ENCODE assay signal across 8 cellular contexts in the genomic region with DNA sequence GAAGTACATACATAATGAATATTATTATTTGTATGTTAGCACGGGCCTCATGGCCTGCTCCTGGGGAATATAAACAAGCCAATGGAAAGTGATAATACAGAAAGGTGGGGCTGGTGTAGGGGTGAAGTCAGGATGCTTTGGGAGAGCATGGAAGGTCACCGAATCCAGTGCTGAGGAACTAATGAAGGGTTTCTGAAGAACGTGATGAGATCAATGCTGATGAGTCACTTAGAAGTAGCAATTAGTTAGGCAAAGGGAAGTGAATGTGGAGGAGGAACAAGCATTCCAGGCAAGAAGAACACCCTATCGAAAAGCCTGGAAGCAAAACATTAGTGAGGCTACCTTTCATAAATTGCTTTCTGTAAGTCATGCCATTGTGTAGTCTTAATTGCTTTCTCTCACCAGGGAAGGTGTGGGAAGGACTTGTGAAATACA. TPM values are rescaled to one million over a fixed set of nuclear protein-coding genes. Genes with fewer than 3 reads are reported as not detected.
A peak's percentile ranks its signal among the peaks of the same experiment; 100 is the strongest.
DNase-seq lines count a peak whose midpoint lies in the region; ATAC-seq and TF ChIP-seq lines count a peak whose summit lies in the region.

No MANE protein-coding gene starts in this region.

- CTCF ChIA-PET in activated CD8-positive, alpha-beta memory T cell treated with anti-CD3 and anti-CD28 coated beads, Interleukin-2, amount 10 ng/mL, durations not matched to agents 7 days and 5 days (lab: Charles Lee), result no interaction called here

- WGBS in tibial nerve, 2 donors, result 3 to 5% methylated on average over 4 of the region's 4 CpGs

- H3K4me3 ChIP-seq in tibial nerve, result peak overlapping the region; percentile 41 to 61 (median 45)

- peaks cover 0 to 75% (median 36%) of the 10 kb centered on the region in 4 donors for H3K4me1 ChIP-seq in tibial nerve

- no peak for ATAC-seq in activated CD8-positive, alpha-beta memory T cell treated with anti-CD3 and anti-CD28 coated beads, Interleukin-2, amount 10 ng/mL, durations not matched to agents 7 days and 5 days
- ATAC-seq in HG03175 (IDR thresholded peaks at IDR 0.05; ENCODE audit: unreplicated experiment) (no peak), HG02840 (IDR thresholded peaks at IDR 0.05; ENCODE audit: low FRiP score, unreplicated experiment) (no peak)

- H3K4me1 Mint-ChIP-seq in activated CD8-positive, alpha-beta memory T cell treated with anti-CD3 and anti-CD28 coated beads, Interleukin-2, amount 10 ng/mL, durations not matched to agents 7 days and 5 days, result peaks cover 70% of the 10 kb centered on the region
- H3K4me1 Mint-ChIP-seq in activated naive CD8-positive, alpha-beta T cell treated with anti-CD3 and anti-CD28 coated beads for 36 hours, result peaks cover 80% of the 10 kb centered on the region
- peaks cover 76 to 99% of the 10 kb centered on the region in 2 donors for H3K4me1 Mint-ChIP-seq in immature natural killer cell

- H3K9me3 ChIP-seq in tibial nerve, result no peaks in the 10 kb centered on the region

- no peak for TF ChIP-seq POLR2A in tibial nerve (IDR thresholded peaks at IDR 0.05)

- peaks cover 36% of the 10 kb centered on the region for H3K36me3 Mint-ChIP-seq in activated CD8-positive, alpha-beta memory T cell treated with anti-CD3 and anti-CD28 coated beads, Interleukin-2, amount 10 ng/mL, durations not matched to agents 7 days and 5 days
- H3K36me3 Mint-ChIP-seq in activated naive CD8-positive, alpha-beta T cell treated with anti-CD3 and anti-CD28 coated beads for 36 hours, result peaks cover 13% of the 10 kb centered on the region
- peaks cover 7 to 27% (median 11%) of the 10 kb centered on the region in 3 donors for H3K36me3 Mint-ChIP-seq in immature natural killer cell

- no peak for TF ChIP-seq CTCF in tibial nerve (IDR thresholded peaks at IDR 0.05)

- no peaks in the 10 kb centered on the region for H3K27me3 ChIP-seq in tibial nerve

- peak overlapping the region; percentile 49 to 93 (median 86) for H3K27ac ChIP-seq in tibial nerve

- H3K4me3 Mint-ChIP-seq in activated CD8-positive, alpha-beta memory T cell treated with anti-CD3 and anti-CD28 coated beads, Interleukin-2, amount 10 ng/mL, durations not matched to agents 7 days and 5 days, result peak overlapping the region; percentile 85
- H3K4me3 Mint-ChIP-seq in activated naive CD8-positive, alpha-beta T cell treated with anti-CD3 and anti-CD28 coated beads for 36 hours, result peak overlapping the region; percentile 72
- peak overlapping the region; percentile 94 to 99 (median 96) for H3K4me3 Mint-ChIP-seq in immature natural killer cell

- no peak for DNase-seq in activated CD8-positive, alpha-beta memory T cell treated with anti-CD3 and anti-CD28 coated beads, Interleukin-2, amount 10 ng/mL, durations not matched to agents 7 days and 5 days
- no peak for DNase-seq in activated CD8-positive, alpha-beta memory T cell treated with anti-CD3 and anti-CD28 coated beads for 24 hours
- DNase-seq in activated naive CD8-positive, alpha-beta T cell treated with anti-CD3 and anti-CD28 coated beads for 36 hours, result no peak
- DNase-seq in immature natural killer cell (peak in 1 of 3 donors; percentile 24), tibial nerve (ENCODE audit: low spot score in 2 of 2) (no peak), NCI-H345 treated with DMSO at 0.1 percent for 48 hours (lab: John Stamatoyannopoulos, UW; ENCODE audit: unreplicated experiment) (no peak)

- H3K27me3 Mint-ChIP-seq in activated CD8-positive, alpha-beta memory T cell treated with anti-CD3 and anti-CD28 coated beads, Interleukin-2, amount 10 ng/mL, durations not matched to agents 7 days and 5 days, result no peaks in the 10 kb centered on the region
- H3K27me3 Mint-ChIP-seq in activated naive CD8-positive, alpha-beta T cell treated with anti-CD3 and anti-CD28 coated beads for 36 hours, result no peaks in the 10 kb centered on the region
- peaks cover 1 to 10% (median 3%) of the 10 kb centered on the region in 3 donors for H3K27me3 Mint-ChIP-seq in immature natural killer cell (ENCODE audit: low read depth in 3 of 3)

- H3K9me3 Mint-ChIP-seq in activated CD8-positive, alpha-beta memory T cell treated with anti-CD3 and anti-CD28 coated beads, Interleukin-2, amount 10 ng/mL, durations not matched to agents 7 days and 5 days (ENCODE audit: low read depth), result no peaks in the 10 kb centered on the region
- peaks cover 1% of the 10 kb centered on the region for H3K9me3 Mint-ChIP-seq in activated naive CD8-positive, alpha-beta T cell treated with anti-CD3 and anti-CD28 coated beads for 36 hours
- no peaks in the 10 kb centered on the region for H3K9me3 Mint-ChIP-seq in immature natural killer cell

- TF ChIP-seq EP300 in tibial nerve (IDR thresholded peaks at IDR 0.05), result peak in 1 of 2 donors; percentile 62

- H3K27ac Mint-ChIP-seq in activated CD8-positive, alpha-beta memory T cell treated with anti-CD3 and anti-CD28 coated beads, Interleukin-2, amount 10 ng/mL, durations not matched to agents 7 days and 5 days, result peak overlapping the region; percentile 97
- H3K27ac Mint-ChIP-seq in activated naive CD8-positive, alpha-beta T cell treated with anti-CD3 and anti-CD28 coated beads for 36 hours, result peak overlapping the region; percentile 91
- H3K27ac Mint-ChIP-seq in immature natural killer cell, result peak overlapping the region; percentile 94 to 100 (median 99)

- H3K36me3 ChIP-seq in tibial nerve, result peaks cover 0 to 4% (median 0%) of the 10 kb centered on the region in 3 donors

RNA-seq across cellular contexts. Expression of gene ANXA1, which starts 2.1 kb away (rescaled TPM):
- total RNA-seq in activated CD8-positive, alpha-beta memory T cell treated with anti-CD3 and anti-CD28 coated beads, Interleukin-2, amount 10 ng/mL, durations not matched to agents 7 days and 5 days, result 100 to 1,000 TPM; 135 to 177 TPM
- total RNA-seq in activated naive CD8-positive, alpha-beta T cell treated with anti-CD3 and anti-CD28 coated beads for 36 hours, result 10 to 100 TPM; 34.3 to 35.1 TPM
- 100 to 1,000 TPM; 426 to 769 (median 538) TPM for polyA plus RNA-seq in immature natural killer cell
- total RNA-seq in tibial nerve, result 100 to 1,000 TPM; 265 to 504 (median 306) TPM
